Comparison of ENCODE assay signal across 8 cellular contexts in the genomic region with DNA sequence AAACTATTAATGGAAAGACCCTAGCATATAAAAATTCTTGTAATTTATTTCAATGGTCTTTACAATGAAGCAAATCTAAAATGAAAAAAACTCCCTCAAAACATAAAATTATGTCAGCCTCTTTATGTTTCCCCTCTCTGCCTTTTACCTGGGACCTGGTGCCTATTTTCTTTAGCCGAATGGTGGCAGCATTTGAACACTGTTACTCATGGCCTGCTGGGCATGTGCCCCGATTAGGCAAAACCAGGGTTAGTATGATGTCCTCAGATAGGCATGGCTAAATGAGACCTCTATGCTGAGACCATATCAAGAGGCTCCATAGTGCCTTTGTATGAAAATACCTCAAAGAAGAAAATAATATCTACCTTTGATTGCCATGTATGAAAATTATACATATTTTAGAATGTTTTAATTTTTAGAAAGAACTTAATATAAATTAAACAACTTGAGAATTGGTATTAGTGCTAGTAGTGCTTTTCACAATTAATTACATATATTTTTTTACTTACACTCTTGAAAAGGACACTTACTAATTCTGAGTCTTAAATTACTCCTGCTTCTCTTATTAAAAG. TPM values are rescaled to one million over a fixed set of nuclear protein-coding genes. Genes with fewer than 3 reads are reported as not detected.
DNase-seq lines count a peak whose midpoint lies in the region; ATAC-seq and TF ChIP-seq lines count a peak whose summit lies in the region.

No MANE protein-coding gene starts in this region.

- WGBS in psoas muscle, 3 donors, result 21 to 32% (median 21%) methylated on average over 2 of the region's 2 CpGs

- H3K4me3 ChIP-seq in cardiac fibroblast (replicated peaks in 1 of 2; ENCODE audit: low read depth in 2 of 2, low read length in 2 of 2), result no peak overlapping the region
- H3K4me3 ChIP-seq in psoas muscle, result no peak overlapping the region

- TF ChIP-seq CTCF in cardiac fibroblast (IDR thresholded peaks at IDR 0.05; ENCODE audit: low read depth, low read length) (peak; percentile 60), psoas muscle (IDR thresholded peaks at IDR 0.05) (peak; percentile 37)

- H3K9me3 ChIP-seq in psoas muscle, result no peaks in the 10 kb centered on the region

- in situ Hi-C loops in ACHN (cut with HindIII; ENCODE audit: low pct_ligation_motif_present, low pct_unique_long_range_greater_than_20kb, low sequenced_read_pairs), result no loop called here

- no peaks in the 10 kb centered on the region for H3K4me1 ChIP-seq in psoas muscle

- peak; percentile 63 for DNase-seq in ACHN
- peak; percentile 17 for DNase-seq in GM04503 (ENCODE audit: low read depth)
- peak; percentile 3 to 81 for DNase-seq in NCI-H526 (lab: John Stamatoyannopoulos, UW)
- peak; percentile 50 to 68 for DNase-seq in cardiac fibroblast (ENCODE audit: low read depth in 2 of 2)
- DNase-seq in psoas muscle, result no peak
- DNase-seq in DMS79 (lab: John Stamatoyannopoulos, UW), result no peak

- ATAC-seq in HG03039 (IDR thresholded peaks at IDR 0.05; ENCODE audit: unreplicated experiment), result peak; percentile 52
- peak; percentile 52 to 67 (median 58) for ATAC-seq in psoas muscle
- ATAC-seq in GM18907 (IDR thresholded peaks at IDR 0.05; ENCODE audit: unreplicated experiment), result no peak

- intact Hi-C loops in psoas muscle (cut with DNase I), result loop anchor here in 1 of 2 donors (5.0 kb wide), 1 partner anchor 88 kb away; no protein-coding TSS in a partner anchor

- no peaks in the 10 kb centered on the region for H3K36me3 ChIP-seq in psoas muscle (ENCODE audit: insufficient read depth in 1 of 2, low read depth in 1 of 2)

- no peak overlapping the region for H3K27ac ChIP-seq in psoas muscle

- no peaks in the 10 kb centered on the region for H3K27me3 ChIP-seq in psoas muscle (ENCODE audit: insufficient read depth in 3 of 3, low read length in 2 of 3)

RNA-seq across cellular contexts. Expression of a gene that starts 22.5 kb away (rescaled TPM):
- not detected for total RNA-seq in psoas muscle
- not detected for polyA plus RNA-seq in psoas muscle

Comparison
In these comparisons a context has a peak if more than half of its experiments do, and no peak if none do; other contexts are left out.
1. DNase-seq: peak in ACHN (single experiment), GM04503 (single experiment), NCI-H526 (2 of 2) and cardiac fibroblast (2 of 2); none in psoas muscle (0 of 2) and DMS79 (single experiment).